11 cellular contexts compared by ENCODE assay signal in genomic region chr6:98054453-98054852, GRCh38.
DNase-seq lines count a peak whose midpoint lies in the region; ATAC-seq and TF ChIP-seq lines count a peak whose summit lies in the region.
"Had no signal": no experiment of that assay in that cellular context is flagged by ENCODE, and none has a peak within 500 bp of the region (broad histone marks: within the 10 kb centered on the region; RNA-seq: fewer than 3 reads in every experiment).

No MANE protein-coding gene starts in this region.

- DNase-seq in RPMI8226 = peak; percentile 4
- no peak for DNase-seq in mesothelial cell of epicardium (ENCODE audit: low spot score in 2 of 2, unreplicated experiment in 2 of 2)
- no peak for DNase-seq in activated T-cell treated with anti-CD3 and anti-CD28 coated beads, Interleukin-2, amount 50 U/mL, for 4 hours
- DNase-seq in G401 (ENCODE audit: low spot score) = no peak
- DNase-seq in DMS79 (lab: John Stamatoyannopoulos, UW) = no peak
- DNase-seq: NCI-H1436, WERI-Rb-1 had no signal

- H3K27me3 Mint-ChIP-seq in mesothelial cell of epicardium (ENCODE audit: low read depth) = no peaks in the 10 kb centered on the region
- no peaks in the 10 kb centered on the region for H3K27me3 Mint-ChIP-seq in activated T-cell treated with anti-CD3 and anti-CD28 coated beads, Interleukin-2, amount 50 U/mL, for 4 hours (ENCODE audit: low read depth)
- H3K27me3 Mint-ChIP-seq: activated naive CD8-positive, alpha-beta T cell had no signal

- H3K4me1 Mint-ChIP-seq in mesothelial cell of epicardium = no peaks in the 10 kb centered on the region
- no peaks in the 10 kb centered on the region for H3K4me1 Mint-ChIP-seq in activated T-cell treated with anti-CD3 and anti-CD28 coated beads, Interleukin-2, amount 50 U/mL, for 4 hours (ENCODE audit: low read depth)

- H3K4me3 Mint-ChIP-seq in mesothelial cell of epicardium = no peak overlapping the region
- no peak overlapping the region for H3K4me3 Mint-ChIP-seq in activated T-cell treated with anti-CD3 and anti-CD28 coated beads, Interleukin-2, amount 50 U/mL, for 4 hours
- H3K4me3 Mint-ChIP-seq: activated naive CD8-positive, alpha-beta T cell had no signal

- ATAC-seq in GM18868 (IDR thresholded peaks at IDR 0.05; ENCODE audit: unreplicated experiment) (peak; percentile 79), HG03342 (IDR thresholded peaks at IDR 0.05; ENCODE audit: unreplicated experiment) (peak; percentile 78), HG02642 (IDR thresholded peaks at IDR 0.05; ENCODE audit: poor library complexity, unreplicated experiment) (no peak)
- no peak for ATAC-seq in activated T-cell treated with anti-CD3 and anti-CD28 coated beads, Interleukin-2, amount 50 U/mL, for 4 hours

- no peaks in the 10 kb centered on the region for H3K9me3 Mint-ChIP-seq in mesothelial cell of epicardium
- no peaks in the 10 kb centered on the region for H3K9me3 Mint-ChIP-seq in activated T-cell treated with anti-CD3 and anti-CD28 coated beads, Interleukin-2, amount 50 U/mL, for 4 hours

- in situ Hi-C loops in G401 (cut with HindIII; ENCODE audit: low sequenced_read_pairs) = no loop called here

- no peak overlapping the region for H3K27ac Mint-ChIP-seq in mesothelial cell of epicardium
- H3K27ac Mint-ChIP-seq: activated naive CD8-positive, alpha-beta T cell had no signal

- H3K36me3 Mint-ChIP-seq in mesothelial cell of epicardium = no peaks in the 10 kb centered on the region
- no peaks in the 10 kb centered on the region for H3K36me3 Mint-ChIP-seq in activated T-cell treated with anti-CD3 and anti-CD28 coated beads, Interleukin-2, amount 50 U/mL, for 4 hours (ENCODE audit: insufficient read depth)
- H3K36me3 Mint-ChIP-seq: activated naive CD8-positive, alpha-beta T cell had no signal

- peak; percentile 64 for TF ChIP-seq CTCF in mesothelial cell of epicardium (IDR thresholded peaks at IDR 0.05; ENCODE audit: unreplicated experiment)

Comparison
In these comparisons a context has a peak if more than half of its experiments do, and no peak if none do; other contexts are left out.
1. ATAC-seq: peak in GM18868 (single experiment) and HG03342 (single experiment); none in HG02642 (single experiment) and activated T-cell treated with anti-CD3 and anti-CD28 coated beads, Interleukin-2, amount 50 U/mL, for 4 hours (0 of 2).